31 cellular contexts compared by ENCODE assay signal in the genomic region with DNA sequence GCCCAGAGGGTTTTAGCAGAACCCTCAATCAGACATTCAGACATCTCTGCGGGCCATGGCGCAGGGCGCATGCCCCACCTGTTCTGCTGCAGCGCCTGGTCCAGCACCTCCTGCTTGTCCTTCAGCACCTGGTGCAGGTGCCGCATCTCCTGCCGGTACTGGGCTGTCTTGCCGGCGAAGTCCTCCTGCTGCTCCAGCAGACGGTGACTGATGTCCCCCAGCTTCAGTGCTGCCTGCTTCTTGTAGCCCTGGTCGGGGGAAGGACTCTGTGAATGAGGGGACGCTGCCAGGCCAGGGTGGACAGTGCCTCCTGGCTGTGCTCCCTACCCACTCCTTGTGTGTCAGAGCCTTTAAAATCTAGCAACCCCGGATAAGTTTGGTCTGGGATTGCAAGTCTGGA. TPM values are rescaled to one million over a fixed set of nuclear protein-coding genes. Genes with fewer than 3 reads are reported as not detected.
"Had no signal": no experiment of that assay in that cellular context is flagged by ENCODE, and none has a peak within 500 bp of the region (broad histone marks: within the 10 kb centered on the region; RNA-seq: fewer than 3 reads in every experiment).

No MANE protein-coding gene starts in this region.

- ATAC-seq: activated CD4-positive, alpha-beta T cell treated with anti-CD3 and anti-CD28 coated beads for 36 hours; activated CD8-positive, alpha-beta memory T cell treated with anti-CD3 and anti-CD28 coated beads, Interleukin-2, amount 10 ng/mL, durations not matched to agents 7 days and 5 days; activated CD8-positive, alpha-beta T cell treated with anti-CD3 and anti-CD28 coated beads, Interleukin-2, amount 10 ng/mL, durations not matched to agents 7 days and 5 days; gastroesophageal sphincter; left lung; mucosa of descending colon; natural killer cell treated with Interleukin-12 subunit alpha and Interleukin-12 subunit beta and Interleukin-15 and Interleukin-18, amount 100 ng/mL, for 72 hours; stimulated activated naive B cell treated with anti-CD40 and anti-IgM and Interleukin-4, amounts not matched to agents 10 μg/mL and 1 μg/mL and 100 μg/mL, for 72 hours had no signal

- H3K27ac Mint-ChIP-seq: activated CD4-positive, alpha-beta T cell treated with anti-CD3 and anti-CD28 coated beads for 36 hours; activated CD8-positive, alpha-beta memory T cell treated with anti-CD3 and anti-CD28 coated beads, Interleukin-2, amount 10 ng/mL, durations not matched to agents 7 days and 5 days; activated CD8-positive, alpha-beta T cell treated with anti-CD3 and anti-CD28 coated beads, Interleukin-2, amount 10 ng/mL, durations not matched to agents 7 days and 5 days; activated naive CD8-positive, alpha-beta T cell; natural killer cell treated with Interleukin-12 subunit alpha and Interleukin-12 subunit beta and Interleukin-15 and Interleukin-18, amount 100 ng/mL, for 72 hours; progenitor cell of endocrine pancreas; stimulated activated naive B cell treated with anti-CD40 and anti-IgM and Interleukin-4, amounts not matched to agents 10 μg/mL and 1 μg/mL and 100 μg/mL, for 72 hours had no signal

- H3K36me3 Mint-ChIP-seq: natural killer cell treated with Interleukin-12 subunit alpha and Interleukin-12 subunit beta and Interleukin-15 and Interleukin-18, amount 100 ng/mL, for 72 hours had no signal

- H3K27me3 ChIP-seq: dorsolateral prefrontal cortex, gastroesophageal sphincter, left lung, sigmoid colon, suprapubic skin, tibial nerve had no signal

- H3K4me3 ChIP-seq: coronary artery, dorsolateral prefrontal cortex, gastroesophageal sphincter, left lung, lung, mucosa of descending colon, sigmoid colon, suprapubic skin, tibial nerve had no signal

- FAIRE-seq: bronchial epithelial cell, endothelial cell of umbilical vein, small intestine had no signal

- H3K27me3 Mint-ChIP-seq: activated CD4-positive, alpha-beta T cell treated with anti-CD3 and anti-CD28 coated beads for 36 hours; activated CD8-positive, alpha-beta memory T cell treated with anti-CD3 and anti-CD28 coated beads, Interleukin-2, amount 10 ng/mL, durations not matched to agents 7 days and 5 days; activated naive CD8-positive, alpha-beta T cell; natural killer cell treated with Interleukin-12 subunit alpha and Interleukin-12 subunit beta and Interleukin-15 and Interleukin-18, amount 100 ng/mL, for 72 hours; progenitor cell of endocrine pancreas; stimulated activated naive B cell treated with anti-CD40 and anti-IgM and Interleukin-4, amounts not matched to agents 10 μg/mL and 1 μg/mL and 100 μg/mL, for 72 hours had no signal

- H3K27ac ChIP-seq: coronary artery, dorsolateral prefrontal cortex, gastroesophageal sphincter, left lung, sigmoid colon, suprapubic skin, tibial nerve had no signal

- H3K4me3 Mint-ChIP-seq: activated CD4-positive, alpha-beta T cell treated with anti-CD3 and anti-CD28 coated beads for 36 hours; activated CD8-positive, alpha-beta memory T cell treated with anti-CD3 and anti-CD28 coated beads, Interleukin-2, amount 10 ng/mL, durations not matched to agents 7 days and 5 days; activated CD8-positive, alpha-beta T cell treated with anti-CD3 and anti-CD28 coated beads, Interleukin-2, amount 10 ng/mL, durations not matched to agents 7 days and 5 days; activated naive CD8-positive, alpha-beta T cell; natural killer cell treated with Interleukin-12 subunit alpha and Interleukin-12 subunit beta and Interleukin-15 and Interleukin-18, amount 100 ng/mL, for 72 hours; stimulated activated naive B cell treated with anti-CD40 and anti-IgM and Interleukin-4, amounts not matched to agents 10 μg/mL and 1 μg/mL and 100 μg/mL, for 72 hours had no signal

- H3K9me3 ChIP-seq: gastroesophageal sphincter, left lung, mucosa of descending colon, sigmoid colon, suprapubic skin, tibial nerve had no signal

- H3K4me1 Mint-ChIP-seq: activated CD4-positive, alpha-beta T cell treated with anti-CD3 and anti-CD28 coated beads for 36 hours; activated CD8-positive, alpha-beta memory T cell treated with anti-CD3 and anti-CD28 coated beads, Interleukin-2, amount 10 ng/mL, durations not matched to agents 7 days and 5 days; stimulated activated naive B cell treated with anti-CD40 and anti-IgM and Interleukin-4, amounts not matched to agents 10 μg/mL and 1 μg/mL and 100 μg/mL, for 72 hours had no signal

- H3K4me1 ChIP-seq: gastroesophageal sphincter, left lung, suprapubic skin, tibial nerve had no signal

- DNase-seq: activated CD4-positive, alpha-beta T cell treated with anti-CD3 and anti-CD28 coated beads for 36 hours; activated CD4-positive, CD25-positive, alpha-beta regulatory T cell; activated CD8-positive, alpha-beta memory T cell treated with anti-CD3 and anti-CD28 coated beads, Interleukin-2, amount 10 ng/mL, durations not matched to agents 7 days and 5 days; activated CD8-positive, alpha-beta T cell treated with anti-CD3 and anti-CD28 coated beads, Interleukin-2, amount 10 ng/mL, durations not matched to agents 7 days and 5 days; activated effector memory CD4-positive, alpha-beta T cell treated with Interleukin-2 at 50 U/mL for 16 hours; activated naive CD4-positive, alpha-beta T cell treated with Interleukin-2 at 50 U/mL for 16 hours; activated T-cell treated with anti-CD3 and anti-CD28 coated beads, Interleukin-2, amount 50 U/mL, for 48 hours; anterior cingulate cortex; effector memory CD4-positive, alpha-beta T cell; kidney glomerular epithelial cell; left lung; mesendoderm; sigmoid colon; small intestine; stimulated activated CD4-positive, alpha-beta T cell treated with anti-CD3 and anti-CD28 coated beads, Interleukin-2, amount 100 ng/mL, for 24 hours; stimulated activated naive B cell treated with anti-CD40 and anti-IgM and Interleukin-4, amounts not matched to agents 10 μg/mL and 1 μg/mL and 100 μg/mL, for 72 hours had no signal

- H3K9me3 Mint-ChIP-seq: natural killer cell treated with Interleukin-12 subunit alpha and Interleukin-12 subunit beta and Interleukin-15 and Interleukin-18, amount 100 ng/mL, for 72 hours had no signal

RNA-seq across cellular contexts. Expression of gene SLC7A9, which starts 12.2 kb away (rescaled TPM):
- total RNA-seq: endothelial cell of umbilical vein, fibroblast of villous mesenchyme, myocyte had no signal
- polyA plus RNA-seq: fibroblast of lung had no signal
